21 cellular contexts compared by ENCODE assay signal in the genomic region with DNA sequence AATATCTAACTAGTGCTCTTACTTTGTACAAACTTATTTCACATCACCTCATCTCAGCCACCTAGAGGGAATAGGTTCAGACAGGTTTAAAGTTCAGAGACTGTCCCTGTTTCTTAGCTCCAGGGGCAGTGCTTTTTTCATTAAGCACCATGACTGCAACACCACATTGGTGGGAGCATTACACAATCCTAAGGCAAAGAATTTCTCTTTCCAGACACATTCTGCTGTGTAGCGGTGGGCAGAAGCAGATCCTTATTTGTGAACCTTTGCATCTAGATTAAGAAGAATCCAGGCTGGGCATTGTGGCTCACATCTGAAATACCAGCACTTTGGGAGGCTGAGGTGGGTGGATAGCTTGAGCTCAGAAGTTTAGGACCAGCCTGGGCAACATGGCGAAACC. TPM values are rescaled to one million over a fixed set of nuclear protein-coding genes. Genes with fewer than 3 reads are reported as not detected.
"Had no signal": no experiment of that assay in that cellular context is flagged by ENCODE, and none has a peak within 500 bp of the region (broad histone marks: within the 10 kb centered on the region; RNA-seq: fewer than 3 reads in every experiment).

No MANE protein-coding gene starts in this region.

- H3K36me3 ChIP-seq: lower lobe of right lung, ovary, sigmoid colon, thoracic aorta, transverse colon, upper lobe of right lung, uterus had no signal

- FAIRE-seq: frontal cortex, keratinocyte had no signal

- H3K27me3 ChIP-seq: ovary, sigmoid colon, transverse colon, upper lobe of right lung, uterus had no signal

- H3K4me3 ChIP-seq: lower lobe of right lung, ovary, psoas muscle, sigmoid colon, thoracic aorta, transverse colon, upper lobe of right lung, uterus had no signal

- DNase-seq: cortex of kidney; effector memory CD8-positive, alpha-beta T cell; hypothalamus; immature natural killer cell; left ventricle myocardium superior; lower lobe of right lung; natural killer cell; occipital lobe; ovary; posterior cingulate gyrus; psoas muscle; sigmoid colon; stimulated activated CD4-positive, alpha-beta T cell treated with anti-CD3 and anti-CD28 coated beads, Interleukin-2, amount 100 ng/mL, for 24 hours; stimulated activated naive B cell treated with anti-CD40 and anti-IgM and Interleukin-4, amounts not matched to agents 10 μg/mL and 1 μg/mL and 100 μg/mL, for 72 hours; transverse colon; upper lobe of right lung; uterus had no signal

RNA-seq across cellular contexts. Expression of a gene that starts 16.1 kb away (rescaled TPM):
- total RNA-seq: mononuclear cell, occipital lobe had no signal

RNA-seq across cellular contexts. Expression of a gene that starts 22.3 kb away (rescaled TPM):
- total RNA-seq: mononuclear cell had no signal
